In the genomic region with DNA sequence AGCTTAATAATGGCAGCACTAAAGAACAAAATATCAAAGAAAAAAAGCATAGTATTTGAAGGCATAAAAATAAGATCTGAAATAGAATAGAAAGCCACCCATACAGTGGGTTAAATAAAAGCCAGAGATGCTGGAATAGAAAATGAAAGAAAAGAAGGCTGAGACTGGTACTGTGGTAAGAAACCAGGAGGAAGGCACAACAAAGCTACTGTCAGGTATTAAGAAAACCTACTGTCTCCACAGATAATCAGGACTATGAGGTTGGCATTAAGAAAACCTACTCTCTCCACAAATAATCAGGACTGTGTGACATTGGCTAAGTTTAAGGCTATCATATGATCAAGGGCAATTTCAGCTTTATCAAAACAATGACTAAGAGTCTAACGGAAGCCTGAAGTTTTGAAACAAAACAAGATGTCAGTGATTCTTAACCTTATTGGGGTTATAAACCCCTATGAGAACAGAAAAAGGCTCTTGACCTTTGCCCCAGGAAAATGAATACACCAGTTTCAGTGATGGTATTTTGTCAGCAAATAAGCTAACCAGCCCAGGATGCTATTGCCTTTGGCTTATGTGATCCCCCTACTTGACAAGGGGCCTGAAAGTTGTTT, we compare ENCODE assay signal across 9 cellular contexts. TPM values are rescaled to one million over a fixed set of nuclear protein-coding genes. Genes with fewer than 3 reads are reported as not detected.
DNase-seq lines count a peak whose midpoint lies in the region; ATAC-seq and TF ChIP-seq lines count a peak whose summit lies in the region.
"Had no signal": no experiment of that assay in that cellular context is flagged by ENCODE, and none has a peak within 500 bp of the region (broad histone marks: within the 10 kb centered on the region; RNA-seq: fewer than 3 reads in every experiment).

No MANE protein-coding gene starts in this region.

- no peaks in the 10 kb centered on the region for H3K27me3 Mint-ChIP-seq in activated T-cell treated with anti-CD3 and anti-CD28 coated beads, Interleukin-2, amount 50 U/mL, for 72 hours (ENCODE audit: low read depth)
- H3K27me3 Mint-ChIP-seq in activated B cell treated with CpG ODN at 0.5 μM for 24 hours (no peaks in the 10 kb centered on the region), glutamatergic neuron (ENCODE audit: unreplicated experiment) (no peaks in the 10 kb centered on the region)
- H3K27me3 Mint-ChIP-seq in stimulated activated naive CD8-positive, alpha-beta T cell treated with anti-CD3 and anti-CD28 coated beads, Interleukin-15, amount 100 ng/mL, for 72 hours, result peaks cover 24% of the 10 kb centered on the region

- intact Hi-C loops in activated B cell treated with CpG ODN at 0.5 μM for 24 hours (cut with micrococcal nuclease), result loop anchor here (1.0 kb wide), 4 partner anchors 19 to 55 kb away; a partner anchor contains a TSS

- CTCF ChIA-PET in activated B cell treated with CpG ODN at 0.5 μM for 24 hours (lab: Charles Lee), result interaction anchor here (1.2 to 2.1 kb wide), 5 partner anchors 28 to 287 kb away, joined by 3 to 16 read pairs (median 5); a partner anchor contains a TSS

- H3K27ac Mint-ChIP-seq in activated T-cell treated with anti-CD3 and anti-CD28 coated beads, Interleukin-2, amount 50 U/mL, for 72 hours, result peak overlapping the region; percentile 64
- peak overlapping the region; percentile 70 for H3K27ac Mint-ChIP-seq in activated B cell treated with CpG ODN at 0.5 μM for 24 hours
- H3K27ac Mint-ChIP-seq in stimulated activated naive CD8-positive, alpha-beta T cell treated with anti-CD3 and anti-CD28 coated beads, Interleukin-15, amount 100 ng/mL, for 72 hours, result peak overlapping the region in 1 of 2 donors; percentile 74
- H3K27ac Mint-ChIP-seq in glutamatergic neuron (ENCODE audit: unreplicated experiment), result no peak overlapping the region

- peak; percentile 4 to 18 for ATAC-seq in activated T-cell treated with anti-CD3 and anti-CD28 coated beads, Interleukin-2, amount 50 U/mL, for 72 hours (replicated peaks in 1 of 2)
- peak; percentile 42 for ATAC-seq in HG02943 (IDR thresholded peaks at IDR 0.05; ENCODE audit: low read depth, unreplicated experiment)
- peak; percentile 38 for ATAC-seq in activated B cell treated with CpG ODN at 0.5 μM for 24 hours (ENCODE audit: low read depth)
- peak; percentile 41 for ATAC-seq in stimulated activated naive CD8-positive, alpha-beta T cell treated with anti-CD3 and anti-CD28 coated beads, Interleukin-15, amount 100 ng/mL, for 72 hours

- H3K9me3 Mint-ChIP-seq in activated T-cell treated with anti-CD3 and anti-CD28 coated beads, Interleukin-2, amount 50 U/mL, for 72 hours, result no peaks in the 10 kb centered on the region
- H3K9me3 Mint-ChIP-seq in activated B cell treated with CpG ODN at 0.5 μM for 24 hours, result peaks cover 4% of the 10 kb centered on the region
- H3K9me3 Mint-ChIP-seq in stimulated activated naive CD8-positive, alpha-beta T cell treated with anti-CD3 and anti-CD28 coated beads, Interleukin-15, amount 100 ng/mL, for 72 hours, result no peaks in the 10 kb centered on the region
- peaks cover 3% of the 10 kb centered on the region for H3K9me3 Mint-ChIP-seq in glutamatergic neuron (ENCODE audit: unreplicated experiment)

- H3K4me1 Mint-ChIP-seq in activated T-cell treated with anti-CD3 and anti-CD28 coated beads, Interleukin-2, amount 50 U/mL, for 72 hours (ENCODE audit: low read depth), result peaks cover 77% of the 10 kb centered on the region
- H3K4me1 Mint-ChIP-seq in activated B cell treated with CpG ODN at 0.5 μM for 24 hours (peaks cover 63% of the 10 kb centered on the region), glutamatergic neuron (ENCODE audit: low read depth, unreplicated experiment) (no peaks in the 10 kb centered on the region)
- peaks cover 67% of the 10 kb centered on the region for H3K4me1 Mint-ChIP-seq in stimulated activated naive CD8-positive, alpha-beta T cell treated with anti-CD3 and anti-CD28 coated beads, Interleukin-15, amount 100 ng/mL, for 72 hours

- peak overlapping the region; percentile 57 to 69 for H3K4me3 Mint-ChIP-seq in activated T-cell treated with anti-CD3 and anti-CD28 coated beads, Interleukin-2, amount 50 U/mL, for 72 hours
- H3K4me3 Mint-ChIP-seq in activated B cell treated with CpG ODN at 0.5 μM for 24 hours, result peak overlapping the region; percentile 32
- H3K4me3 Mint-ChIP-seq in stimulated activated naive CD8-positive, alpha-beta T cell treated with anti-CD3 and anti-CD28 coated beads, Interleukin-15, amount 100 ng/mL, for 72 hours, result peak overlapping the region; percentile 12 to 14
- H3K4me3 Mint-ChIP-seq in glutamatergic neuron (ENCODE audit: unreplicated experiment), result no peak overlapping the region

- DNase-seq in activated T-cell treated with anti-CD3 and anti-CD28 coated beads, Interleukin-2, amount 50 U/mL, for 72 hours, result no peak
- no peak for DNase-seq in activated T-cell treated with anti-CD3 and anti-CD28 coated beads for 4 hours
- DNase-seq in activated B cell treated with CpG ODN at 0.5 μM for 24 hours, result no peak
- DNase-seq in stimulated activated naive CD8-positive, alpha-beta T cell treated with anti-CD3 and anti-CD28 coated beads, Interleukin-15, amount 100 ng/mL, for 72 hours, result no peak
- no peak for DNase-seq in OCI-M1 (lab: John Stamatoyannopoulos, UW)
- DNase-seq in anterior cingulate cortex (lab: John Stamatoyannopoulos, UW), result no peak
- no peak for DNase-seq in glutamatergic neuron
- DNase-seq: amniotic stem cell had no signal

- peaks cover 6 to 14% of the 10 kb centered on the region in 2 donors for H3K36me3 Mint-ChIP-seq in activated T-cell treated with anti-CD3 and anti-CD28 coated beads, Interleukin-2, amount 50 U/mL, for 72 hours (ENCODE audit: insufficient read depth in 2 of 2)
- H3K36me3 Mint-ChIP-seq in activated B cell treated with CpG ODN at 0.5 μM for 24 hours (ENCODE audit: low read depth), result peaks cover 34% of the 10 kb centered on the region
- no peaks in the 10 kb centered on the region for H3K36me3 Mint-ChIP-seq in glutamatergic neuron (ENCODE audit: unreplicated experiment)

- TF ChIP-seq CTCF in activated B cell treated with CpG ODN at 0.5 μM for 24 hours (IDR thresholded peaks at IDR 0.05), result no peak
- TF ChIP-seq CTCF in glutamatergic neuron (IDR thresholded peaks at IDR 0.05; ENCODE audit: partially characterized antibody, unreplicated experiment), result no peak

- POLR2A ChIA-PET in activated B cell treated with CpG ODN at 0.5 μM for 24 hours (lab: Charles Lee), result interaction anchor here (1.3 to 1.4 kb wide), 2 partner anchors 23 to 287 kb away, joined by 4 to 8 read pairs; a partner anchor contains a TSS

RNA-seq across cellular contexts. Expression of a gene that starts 24.4 kb away (rescaled TPM):
- 10 to 100 TPM; 57.6 to 76.3 TPM for total RNA-seq in activated T-cell treated with anti-CD3 and anti-CD28 coated beads, Interleukin-2, amount 50 U/mL, for 72 hours
- 60.1 and 80.2 TPM in 2 replicates for total RNA-seq in activated B cell treated with CpG ODN at 0.5 μM for 24 hours
- total RNA-seq in glutamatergic neuron (ENCODE audit: unreplicated experiment), result not detected

Comparison
In these comparisons a context has a peak if more than half of its experiments do, and no peak if none do; other contexts are left out.
1. RNA of a gene that starts 24.4 kb away (total RNA-seq): 60.1 to 80.2 TPM in activated B cell treated with CpG ODN at 0.5 μM for 24 hours and 57.6 to 76.3 TPM in activated T-cell treated with anti-CD3 and anti-CD28 coated beads, Interleukin-2, amount 50 U/mL, for 72 hours; not detected in glutamatergic neuron (single experiment); every median in the first group is over 10 times any median in the second.
2. Peak in every context shown above with its lines, with median percentiles within 50 percentile points of each other: ATAC-seq.